In the genomic region with DNA sequence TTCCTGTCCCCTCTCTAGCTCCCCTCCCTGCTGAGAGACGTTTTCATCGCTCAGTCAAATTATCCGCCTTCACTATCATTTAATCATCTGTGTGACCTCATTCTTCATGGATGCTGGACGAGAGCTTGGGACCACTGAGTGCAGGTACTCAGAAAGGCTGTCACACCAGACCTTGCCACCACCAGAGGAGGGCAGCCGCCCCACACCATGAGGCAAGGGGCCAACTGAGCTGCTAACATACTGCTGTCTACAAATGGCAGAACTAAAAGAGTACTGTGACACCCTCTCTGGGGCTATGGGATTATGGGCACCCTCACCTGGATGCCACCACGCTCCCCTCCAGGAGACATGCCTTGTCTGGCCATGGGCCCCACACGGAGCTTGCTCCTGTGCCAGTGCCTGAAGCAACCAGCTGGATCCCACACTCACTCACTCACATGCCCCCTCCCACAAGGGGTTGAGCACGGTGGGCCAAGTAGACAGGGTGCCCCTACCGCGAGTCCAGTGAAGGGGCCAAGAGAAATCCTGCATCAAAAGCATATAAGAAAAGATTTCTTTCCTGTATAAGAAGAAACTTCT, we compare ENCODE assay signal across 27 cellular contexts.
"Had no signal": no experiment of that assay in that cellular context is flagged by ENCODE, and none has a peak within 500 bp of the region (broad histone marks: within the 10 kb centered on the region; RNA-seq: fewer than 3 reads in every experiment).

No MANE protein-coding gene starts in this region.

- H3K4me1 Mint-ChIP-seq: activated CD4-positive, alpha-beta T cell treated with anti-CD3 and anti-CD28 coated beads, Interleukin-2, amount 10 ng/mL, durations not matched to agents 24 days and 14 days; activated naive CD4-positive, alpha-beta T cell treated with anti-CD3 and anti-CD28 coated beads, Interleukin-2, amount 10 ng/mL, durations not matched to agents 7 days and 5 days; activated naive CD8-positive, alpha-beta T cell treated with anti-CD3 and anti-CD28 coated beads, Interleukin-2, amount 10 ng/mL, durations not matched to agents 7 days and 5 days; natural killer cell had no signal

- H3K9ac ChIP-seq: neural progenitor cell, parathyroid adenoma had no signal

- H3K9me3 ChIP-seq: gastroesophageal sphincter, lower lobe of right lung, psoas muscle, spleen, thyroid gland had no signal

- H3K4me3 ChIP-seq: gastroesophageal sphincter, lower lobe of right lung, neural progenitor cell, psoas muscle, spleen, thyroid gland had no signal

- H2AFZ ChIP-seq: neural progenitor cell, parathyroid adenoma had no signal

- H3K4me1 ChIP-seq: lower lobe of right lung, neural progenitor cell, parathyroid adenoma, psoas muscle, spleen had no signal

- H3K27ac Mint-ChIP-seq: activated CD4-positive, alpha-beta memory T cell treated with anti-CD3 and anti-CD28 coated beads for 36 hours; activated CD4-positive, alpha-beta T cell treated with anti-CD3 and anti-CD28 coated beads, Interleukin-2, amount 10 ng/mL, durations not matched to agents 24 days and 14 days; activated naive CD4-positive, alpha-beta T cell treated with anti-CD3 and anti-CD28 coated beads, Interleukin-2, amount 10 ng/mL, durations not matched to agents 7 days and 5 days; activated naive CD8-positive, alpha-beta T cell treated with anti-CD3 and anti-CD28 coated beads, Interleukin-2, amount 10 ng/mL, durations not matched to agents 7 days and 5 days; activated T-cell treated with anti-CD3 and anti-CD28 coated beads, Interleukin-2, amount 50 U/mL, for 24 hours; effector memory CD8-positive, alpha-beta T cell; natural killer cell; neural progenitor cell; stimulated activated naive CD8-positive, alpha-beta T cell treated with anti-CD3 and anti-CD28 coated beads, Interleukin-15, Interleukin-2, amounts not matched to agents 100 ng/mL and 50 ng/mL, for 24 hours; T-helper 2 cell treated with Interferon-gamma antibody and Interleukin-4, amounts not matched to agents 5 μg/mL and 100 μg/mL, for 36 hours had no signal

- H3K9me3 Mint-ChIP-seq: activated CD4-positive, alpha-beta memory T cell treated with anti-CD3 and anti-CD28 coated beads for 36 hours; activated CD4-positive, alpha-beta T cell treated with anti-CD3 and anti-CD28 coated beads, Interleukin-2, amount 10 ng/mL, durations not matched to agents 24 days and 14 days; activated naive CD4-positive, alpha-beta T cell treated with anti-CD3 and anti-CD28 coated beads, Interleukin-2, amount 10 ng/mL, durations not matched to agents 7 days and 5 days; activated naive CD8-positive, alpha-beta T cell treated with anti-CD3 and anti-CD28 coated beads, Interleukin-2, amount 10 ng/mL, durations not matched to agents 7 days and 5 days; neural progenitor cell had no signal

- H3K36me3 ChIP-seq: brain microvascular endothelial cell, gastroesophageal sphincter, lower lobe of right lung, neural progenitor cell, spleen, thyroid gland had no signal

- H3K27ac ChIP-seq: brain microvascular endothelial cell, lower lobe of right lung, neural progenitor cell, parathyroid adenoma, psoas muscle, spleen, thyroid gland had no signal

- ATAC-seq: effector memory CD8-positive, alpha-beta T cell; gastroesophageal sphincter; lower lobe of right lung; natural killer cell; psoas muscle had no signal

- H3K4me3 Mint-ChIP-seq: activated CD4-positive, alpha-beta memory T cell treated with anti-CD3 and anti-CD28 coated beads for 36 hours; activated CD4-positive, alpha-beta T cell treated with anti-CD3 and anti-CD28 coated beads, Interleukin-2, amount 10 ng/mL, durations not matched to agents 24 days and 14 days; activated naive CD4-positive, alpha-beta T cell treated with anti-CD3 and anti-CD28 coated beads, Interleukin-2, amount 10 ng/mL, durations not matched to agents 7 days and 5 days; activated naive CD8-positive, alpha-beta T cell treated with anti-CD3 and anti-CD28 coated beads, Interleukin-2, amount 10 ng/mL, durations not matched to agents 7 days and 5 days; activated T-cell treated with anti-CD3 and anti-CD28 coated beads, Interleukin-2, amount 50 U/mL, for 24 hours; effector memory CD8-positive, alpha-beta T cell; natural killer cell; neural progenitor cell; stimulated activated naive CD8-positive, alpha-beta T cell treated with anti-CD3 and anti-CD28 coated beads, Interleukin-15, Interleukin-2, amounts not matched to agents 100 ng/mL and 50 ng/mL, for 24 hours; T-helper 2 cell treated with Interferon-gamma antibody and Interleukin-4, amounts not matched to agents 5 μg/mL and 100 μg/mL, for 36 hours had no signal

- DNase-seq: activated CD4-positive, alpha-beta memory T cell treated with anti-CD3 and anti-CD28 coated beads for 36 hours; activated CD4-positive, alpha-beta T cell treated with anti-CD3 and anti-CD28 coated beads, Interleukin-2, amount 10 ng/mL, durations not matched to agents 24 days and 14 days; activated CD4-positive, CD25-positive, alpha-beta regulatory T cell treated with anti-CD3 and anti-CD28 coated beads, Interleukin-2, amount 50 U/mL, for 72 hours; activated CD8-positive, alpha-beta memory T cell treated with anti-CD3 and anti-CD28 coated beads, Interleukin-2, amount 50 U/mL, for 4 hours; activated gamma-delta T cell; activated naive CD4-positive, alpha-beta T cell treated with anti-CD3 and anti-CD28 coated beads, Interleukin-2, amount 10 ng/mL, durations not matched to agents 7 days and 5 days; activated naive CD8-positive, alpha-beta T cell treated with anti-CD3 and anti-CD28 coated beads, Interleukin-2, amount 10 ng/mL, durations not matched to agents 7 days and 5 days; activated T-cell treated with anti-CD3 and anti-CD28 coated beads, Interleukin-2, amount 50 U/mL, for 24 hours; brain microvascular endothelial cell; caudate nucleus; cortex of kidney; effector memory CD8-positive, alpha-beta T cell; head of caudate nucleus; hippocampal formation; lower lobe of right lung; natural killer cell; occipital lobe; psoas muscle; spleen; substantia nigra; T-helper 1 cell; thyroid gland had no signal

- H3K79me2 ChIP-seq: parathyroid adenoma had no signal

- H3K27me3 ChIP-seq: brain microvascular endothelial cell, gastroesophageal sphincter, neural progenitor cell, spleen, thyroid gland had no signal

- H3K36me3 Mint-ChIP-seq: activated CD4-positive, alpha-beta memory T cell treated with anti-CD3 and anti-CD28 coated beads for 36 hours; activated naive CD4-positive, alpha-beta T cell treated with anti-CD3 and anti-CD28 coated beads, Interleukin-2, amount 10 ng/mL, durations not matched to agents 7 days and 5 days; activated naive CD8-positive, alpha-beta T cell treated with anti-CD3 and anti-CD28 coated beads, Interleukin-2, amount 10 ng/mL, durations not matched to agents 7 days and 5 days; natural killer cell; neural progenitor cell had no signal

- H3K27me3 Mint-ChIP-seq: activated CD4-positive, alpha-beta memory T cell treated with anti-CD3 and anti-CD28 coated beads for 36 hours; activated CD4-positive, alpha-beta T cell treated with anti-CD3 and anti-CD28 coated beads, Interleukin-2, amount 10 ng/mL, durations not matched to agents 24 days and 14 days; activated naive CD4-positive, alpha-beta T cell treated with anti-CD3 and anti-CD28 coated beads, Interleukin-2, amount 10 ng/mL, durations not matched to agents 7 days and 5 days; activated naive CD8-positive, alpha-beta T cell treated with anti-CD3 and anti-CD28 coated beads, Interleukin-2, amount 10 ng/mL, durations not matched to agents 7 days and 5 days; activated T-cell treated with anti-CD3 and anti-CD28 coated beads, Interleukin-2, amount 50 U/mL, for 24 hours; effector memory CD8-positive, alpha-beta T cell; stimulated activated naive CD8-positive, alpha-beta T cell treated with anti-CD3 and anti-CD28 coated beads, Interleukin-15, Interleukin-2, amounts not matched to agents 100 ng/mL and 50 ng/mL, for 24 hours had no signal

- H3K4me2 ChIP-seq: neural progenitor cell had no signal
